Comparison of ENCODE assay signal across 7 cellular contexts in the genomic region with DNA sequence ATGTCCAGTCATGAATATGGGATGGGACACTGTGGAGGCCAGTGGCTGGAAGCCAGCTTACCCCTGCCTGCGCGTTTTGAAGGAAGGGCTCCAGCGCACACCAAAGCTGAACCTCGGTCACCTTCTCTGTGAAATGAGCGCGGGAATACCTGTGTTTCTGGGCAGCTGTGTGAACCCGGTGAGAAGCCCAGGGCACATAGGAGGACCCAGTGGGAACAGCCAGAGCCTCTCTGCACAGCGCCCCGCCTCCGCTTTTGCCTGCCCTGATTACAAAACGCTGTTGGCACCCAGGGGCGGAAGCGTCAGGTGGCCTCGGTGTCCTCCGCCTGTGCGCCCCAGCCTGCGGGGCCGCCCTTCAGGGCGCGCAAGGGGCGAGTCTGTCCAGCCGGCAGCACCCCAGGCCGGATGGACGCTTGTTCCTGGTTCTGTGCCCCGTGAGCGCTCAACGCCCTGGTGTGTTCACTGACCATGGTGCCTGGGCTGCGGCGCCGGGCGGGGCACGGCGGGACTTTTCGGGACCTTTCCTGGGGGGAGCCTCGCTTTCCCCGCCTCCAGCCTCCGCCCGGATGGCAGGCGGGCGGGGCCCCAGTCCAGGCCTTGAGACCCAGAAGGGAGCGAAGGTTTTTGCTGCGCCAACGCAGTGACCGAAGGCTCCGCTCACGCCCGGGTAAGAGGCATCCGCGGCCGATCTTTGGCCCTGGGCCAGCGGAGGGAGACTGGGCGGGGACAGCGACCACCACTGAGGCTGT. TPM values are rescaled to one million over a fixed set of nuclear protein-coding genes. Genes with fewer than 3 reads are reported as not detected.
DNase-seq lines count a peak whose midpoint lies in the region; ATAC-seq and TF ChIP-seq lines count a peak whose summit lies in the region.

A gene (plus strand): TSS at position 588 of the 749 bp plus-strand sequence. CDS start 23,895 bp downstream, outside the sequence.

- 6 to 7% methylated on average over 44 to 53 of the region's 53 CpGs for WGBS in mesodermal cell (ENCODE audit: insufficient coverage in 2 of 2), 2 experiments

- H3K4me3 Mint-ChIP-seq in HFFc6 = peak within 1 kb of the TSS; percentile 99
- H3K4me3 Mint-ChIP-seq in activated CD8-positive, alpha-beta T cell treated with anti-CD3 and anti-CD28 coated beads for 36 hours = peak within 1 kb of the TSS; percentile 99

- no peaks in the 10 kb centered on the region for H3K27me3 Mint-ChIP-seq in HFFc6 (ENCODE audit: insufficient read depth)
- H3K27me3 Mint-ChIP-seq in activated CD8-positive, alpha-beta T cell treated with anti-CD3 and anti-CD28 coated beads for 36 hours = no peaks in the 10 kb centered on the region

- H3K27ac ChIP-seq in mesodermal cell (ENCODE audit: low read depth, low read length, severe bottlenecking) = no peak within 1 kb of the TSS

- peaks cover 6% of the 10 kb centered on the region for H3K4me1 ChIP-seq in mesodermal cell (ENCODE audit: control insufficient read depth, insufficient read depth, low read length, poor library complexity, severe bottlenecking)

- TF ChIP-seq POLR2A in NB4 (IDR thresholded peaks at IDR 0.05; ENCODE audit: extremely low read depth, insufficient read length) = peak; percentile 67

- H3K9me3 Mint-ChIP-seq in HFFc6 = no peaks in the 10 kb centered on the region
- no peaks in the 10 kb centered on the region for H3K9me3 Mint-ChIP-seq in activated CD8-positive, alpha-beta T cell treated with anti-CD3 and anti-CD28 coated beads for 36 hours

- peaks cover 56% of the 10 kb centered on the region for H3K4me1 Mint-ChIP-seq in HFFc6 (ENCODE audit: low read depth)
- H3K4me1 Mint-ChIP-seq in activated CD8-positive, alpha-beta T cell treated with anti-CD3 and anti-CD28 coated beads for 36 hours (ENCODE audit: low read depth) = peaks cover 36% of the 10 kb centered on the region

- CTCF ChIA-PET in activated CD8-positive, alpha-beta T cell treated with anti-CD3 and anti-CD28 coated beads for 36 hours (lab: Charles Lee) = interaction anchor here (0.9 to 2.3 kb wide), 9 partner anchors 11 to 204 kb away, joined by 3 to 8 read pairs (median 4); a partner anchor contains a TSS

- intact Hi-C loops in activated CD8-positive, alpha-beta T cell treated with anti-CD3 and anti-CD28 coated beads for 36 hours (cut with micrococcal nuclease) = no loop called here

- peak within 1 kb of the TSS; percentile 87 for H3K4me3 ChIP-seq in NB4 (ENCODE audit: low read depth, low read length)
- peak within 1 kb of the TSS; percentile 43 for H3K4me3 ChIP-seq in mesodermal cell (ENCODE audit: extremely low read depth, insufficient read depth, low read length, poor library complexity, severe bottlenecking)

- DNase-seq in HFFc6 (peak; percentile 55), NB4 (ENCODE audit: low read depth) (peak; percentile 89)
- DNase-seq in activated CD8-positive, alpha-beta T cell treated with anti-CD3 and anti-CD28 coated beads for 36 hours = peak; percentile 84
- peak; percentile 45 for DNase-seq in effector CD8-positive, alpha-beta T cell (lab: John Stamatoyannopoulos, UW)
- peak; percentile 31 to 50 for DNase-seq in stimulated activated CD8-positive, alpha-beta memory T cell treated with anti-CD3 and anti-CD28 coated beads, Interleukin-2, amount 100 ng/mL, for 1 hour (ENCODE audit: low read depth in 2 of 2)

- no peaks in the 10 kb centered on the region for H3K36me3 Mint-ChIP-seq in HFFc6 (ENCODE audit: low read depth)
- H3K36me3 Mint-ChIP-seq in activated CD8-positive, alpha-beta T cell treated with anti-CD3 and anti-CD28 coated beads for 36 hours (ENCODE audit: low read depth) = peaks cover 28% of the 10 kb centered on the region

- no peaks in the 10 kb centered on the region for H3K9me3 ChIP-seq in mesodermal cell (ENCODE audit: control insufficient read depth, low read length)

- POLR2A ChIA-PET in activated CD8-positive, alpha-beta T cell treated with anti-CD3 and anti-CD28 coated beads for 36 hours (lab: Charles Lee) = interaction anchor here (0.6 to 2.0 kb wide), 8 partner anchors 9 to 368 kb away, joined by 3 to 11 read pairs (median 3); a partner anchor contains a TSS

- H3K27ac Mint-ChIP-seq in HFFc6 = peak within 1 kb of the TSS; percentile 83
- peak within 1 kb of the TSS; percentile 94 for H3K27ac Mint-ChIP-seq in activated CD8-positive, alpha-beta T cell treated with anti-CD3 and anti-CD28 coated beads for 36 hours

- no peaks in the 10 kb centered on the region for H3K36me3 ChIP-seq in mesodermal cell (ENCODE audit: control insufficient read depth, insufficient read depth, low read length)

- peak; percentile 76 for ATAC-seq in GM18502 (IDR thresholded peaks at IDR 0.05; ENCODE audit: poor library complexity, unreplicated experiment)
- peak; percentile 67 for ATAC-seq in activated CD8-positive, alpha-beta T cell treated with anti-CD3 and anti-CD28 coated beads for 36 hours

- TF ChIP-seq CTCF in HFFc6 (IDR thresholded peaks at IDR 0.05) (no peak), NB4 (IDR thresholded peaks at IDR 0.05; ENCODE audit: low read depth, low read length) (no peak)
- TF ChIP-seq CTCF in activated CD8-positive, alpha-beta T cell treated with anti-CD3 and anti-CD28 coated beads for 36 hours (IDR thresholded peaks at IDR 0.05) = no peak

RNA-seq across cellular contexts. Expression of the gene that starts here (rescaled TPM):
- 10 to 100 TPM; 25.3 to 43.2 (median 39.7) TPM for total RNA-seq in HFFc6 (2021; fragmentation: NEBNext Ultra II Directional; extraction: Animal tissue kit (Norgen Biotek cat#: 25700))
- total RNA-seq in activated CD8-positive, alpha-beta T cell treated with anti-CD3 and anti-CD28 coated beads for 36 hours = 10 to 100 TPM; 84.3 to 87.3 TPM
- polyA plus RNA-seq in mesodermal cell (2013, experiment 1 of 2) = 0.59 TPM
- 0.66 TPM for polyA plus RNA-seq in mesodermal cell (2013, experiment 2 of 2)
